ENCODE assay signal across 1 cellular context in the genomic region with DNA sequence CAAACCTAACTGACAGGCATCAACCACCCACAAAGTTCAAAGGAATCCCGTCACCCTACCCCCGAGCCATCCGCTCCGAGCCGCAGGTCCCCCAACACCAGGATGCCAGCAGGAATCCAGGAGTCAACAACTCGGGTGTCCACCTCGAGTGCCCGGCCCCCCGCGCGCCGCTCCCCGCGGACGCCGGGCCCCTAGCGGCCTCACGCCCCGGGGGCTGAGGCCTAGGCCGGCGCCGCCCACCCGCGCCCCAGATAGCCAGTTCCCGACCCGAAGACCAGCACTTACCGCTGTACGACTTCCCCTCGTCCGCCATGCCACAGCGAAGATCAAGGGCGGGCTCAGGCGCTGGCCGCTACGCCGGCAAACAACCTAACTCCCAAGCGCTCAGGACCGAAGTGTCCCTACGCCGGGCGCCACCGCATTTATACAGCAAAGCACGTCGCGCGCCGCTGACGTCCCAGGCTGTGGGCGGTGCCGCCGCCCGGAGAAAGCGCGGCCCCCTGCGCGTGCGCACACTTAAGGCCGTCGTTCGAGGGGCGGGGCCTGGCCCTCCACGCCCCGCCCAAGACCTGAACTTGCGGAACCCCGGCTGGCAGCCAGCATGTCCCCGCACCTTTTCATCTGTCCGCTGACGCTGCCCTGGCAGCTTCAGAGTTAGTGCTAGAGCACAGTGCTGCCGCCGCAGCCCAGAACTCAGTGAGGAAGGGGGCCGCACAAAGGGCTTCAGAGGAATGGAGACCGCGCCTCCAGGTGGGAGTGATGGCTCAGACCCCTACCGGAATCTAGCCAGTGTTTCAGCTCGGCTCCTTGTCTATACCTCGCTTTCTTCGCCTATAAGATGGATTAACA.
A peak's percentile ranks its signal among the peaks of the same experiment; 100 is the strongest.
TF ChIP-seq lines count a peak whose summit lies in the region.

TSS of gene NXF1 (minus strand) at position 397 of the 849 bp plus-strand sequence. CDS start at position 313, 84 bp downstream.

TF ChIP-seq in HepG2, 621 proteins besides CTCF, POLR2A, EP300 and RAD21 (continued from another document and continues in another):
- TF ChIP-seq, protein P1, sequence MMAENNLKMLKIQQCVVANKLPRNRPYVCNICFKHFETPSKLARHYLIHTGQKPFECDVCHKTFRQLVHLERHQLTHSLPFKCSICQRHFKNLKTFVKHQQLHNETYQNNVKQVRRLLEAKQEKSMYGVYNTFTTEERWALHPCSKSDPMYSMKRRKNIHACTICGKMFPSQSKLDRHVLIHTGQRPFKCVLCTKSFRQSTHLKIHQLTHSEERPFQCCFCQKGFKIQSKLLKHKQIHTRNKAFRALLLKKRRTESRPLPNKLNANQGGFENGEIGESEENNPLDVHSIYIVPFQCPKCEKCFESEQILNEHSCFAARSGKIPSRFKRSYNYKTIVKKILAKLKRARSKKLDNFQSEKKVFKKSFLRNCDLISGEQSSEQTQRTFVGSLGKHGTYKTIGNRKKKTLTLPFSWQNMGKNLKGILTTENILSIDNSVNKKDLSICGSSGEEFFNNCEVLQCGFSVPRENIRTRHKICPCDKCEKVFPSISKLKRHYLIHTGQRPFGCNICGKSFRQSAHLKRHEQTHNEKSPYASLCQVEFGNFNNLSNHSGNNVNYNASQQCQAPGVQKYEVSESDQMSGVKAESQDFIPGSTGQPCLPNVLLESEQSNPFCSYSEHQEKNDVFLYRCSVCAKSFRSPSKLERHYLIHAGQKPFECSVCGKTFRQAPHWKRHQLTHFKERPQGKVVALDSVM (CRISPR knock-in tag; IDR thresholded peaks at IDR 0.05), result peak; percentile 71
- no peak for TF ChIP-seq ZFP36 (IDR thresholded peaks at IDR 0.05; ENCODE audit: borderline replicate concordance, low read depth, low read length, partially characterized antibody)
- TF ChIP-seq MED1 (CRISPR knock-in tag; IDR thresholded peaks at IDR 0.05), result peak; percentile 70
- TF ChIP-seq TRIM24 (CRISPR knock-in tag; IDR thresholded peaks at IDR 0.05), result no peak
- 0 out of 2 replicates have a peak, but pooled peaks have one; percentile 65 for TF ChIP-seq ZFP36L2 (CRISPR knock-in tag; IDR thresholded peaks at IDR 0.05)
- TF ChIP-seq RARG (CRISPR knock-in tag; IDR thresholded peaks at IDR 0.05; ENCODE audit: low read depth), result no peak
- no peak for TF ChIP-seq ZNF557 (CRISPR knock-in tag; IDR thresholded peaks at IDR 0.05)
- no peak for TF ChIP-seq SCMH1 (CRISPR knock-in tag; IDR thresholded peaks at IDR 0.05; ENCODE audit: borderline replicate concordance)
- peak; percentile 93; the same call in 1 of the 2 replicates for TF ChIP-seq HINFP (CRISPR knock-in tag; IDR thresholded peaks at IDR 0.05; ENCODE audit: low read depth)
- no peak for TF ChIP-seq STAG1 (CRISPR knock-in tag; IDR thresholded peaks at IDR 0.05)
- TF ChIP-seq ZNF12 (CRISPR knock-in tag; IDR thresholded peaks at IDR 0.05), result peak; percentile 73; the same call in 1 of the 2 replicates
- peak; percentile 92 for TF ChIP-seq ZNF563 (CRISPR knock-in tag; IDR thresholded peaks at IDR 0.05)
- no peak for TF ChIP-seq NFATC3 (CRISPR knock-in tag; IDR thresholded peaks at IDR 0.05)
- TF ChIP-seq, protein P2, sequence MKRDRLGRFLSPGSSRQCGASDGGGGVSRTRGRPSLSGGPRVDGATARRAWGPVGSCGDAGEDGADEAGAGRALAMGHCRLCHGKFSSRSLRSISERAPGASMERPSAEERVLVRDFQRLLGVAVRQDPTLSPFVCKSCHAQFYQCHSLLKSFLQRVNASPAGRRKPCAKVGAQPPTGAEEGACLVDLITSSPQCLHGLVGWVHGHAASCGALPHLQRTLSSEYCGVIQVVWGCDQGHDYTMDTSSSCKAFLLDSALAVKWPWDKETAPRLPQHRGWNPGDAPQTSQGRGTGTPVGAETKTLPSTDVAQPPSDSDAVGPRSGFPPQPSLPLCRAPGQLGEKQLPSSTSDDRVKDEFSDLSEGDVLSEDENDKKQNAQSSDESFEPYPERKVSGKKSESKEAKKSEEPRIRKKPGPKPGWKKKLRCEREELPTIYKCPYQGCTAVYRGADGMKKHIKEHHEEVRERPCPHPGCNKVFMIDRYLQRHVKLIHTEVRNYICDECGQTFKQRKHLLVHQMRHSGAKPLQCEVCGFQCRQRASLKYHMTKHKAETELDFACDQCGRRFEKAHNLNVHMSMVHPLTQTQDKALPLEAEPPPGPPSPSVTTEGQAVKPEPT (CRISPR knock-in tag; IDR thresholded peaks at IDR 0.05; ENCODE audit: low read depth), result peak; percentile 96
- peak; percentile 68; the same call in 1 of the 2 replicates for TF ChIP-seq ZFP37 (CRISPR knock-in tag; IDR thresholded peaks at IDR 0.05; ENCODE audit: borderline replicate concordance)
- no peak for TF ChIP-seq ADNP (CRISPR knock-in tag; IDR thresholded peaks at IDR 0.05)
- no peak for TF ChIP-seq NR2F1 (CRISPR knock-in tag; IDR thresholded peaks at IDR 0.05)
- TF ChIP-seq ZNF543 (CRISPR knock-in tag; IDR thresholded peaks at IDR 0.05), result peak; percentile 84; the same call in 1 of the 2 replicates
- TF ChIP-seq FOXP1 (IDR thresholded peaks at IDR 0.05), result no peak
- no peak for TF ChIP-seq FOXP1 (CRISPR knock-in tag; IDR thresholded peaks at IDR 0.05)
- TF ChIP-seq, protein P3, sequence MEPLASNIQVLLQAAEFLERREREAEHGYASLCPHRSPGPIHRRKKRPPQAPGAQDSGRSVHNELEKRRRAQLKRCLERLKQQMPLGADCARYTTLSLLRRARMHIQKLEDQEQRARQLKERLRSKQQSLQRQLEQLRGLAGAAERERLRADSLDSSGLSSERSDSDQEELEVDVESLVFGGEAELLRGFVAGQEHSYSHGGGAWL (CRISPR knock-in tag; IDR thresholded peaks at IDR 0.05), result peak; percentile 90
- TF ChIP-seq BRD4 (CRISPR knock-in tag; IDR thresholded peaks at IDR 0.05), result peak; percentile 72; the same call in 1 of the 2 replicates
- TF ChIP-seq PBX3 (CRISPR knock-in tag; IDR thresholded peaks at IDR 0.05; ENCODE audit: borderline replicate concordance), result peak; percentile 18; the same call in 1 of the 2 replicates
- peak; percentile 82; the same call in 1 of the 2 replicates for TF ChIP-seq BRCA1 (CRISPR knock-in tag; IDR thresholded peaks at IDR 0.05)
- peak; percentile 91; the same call in 1 of the 2 replicates for TF ChIP-seq ZNF235 (CRISPR knock-in tag; IDR thresholded peaks at IDR 0.05; ENCODE audit: borderline replicate concordance)
- no peak for TF ChIP-seq ZNF407 (CRISPR knock-in tag; IDR thresholded peaks at IDR 0.05; ENCODE audit: not compliant biosample characterization)
- peak; percentile 58; the same call in 1 of the 2 replicates for TF ChIP-seq CHD2 (IDR thresholded peaks at IDR 0.05; ENCODE audit: low read depth, low read length)
- TF ChIP-seq ESRRA (CRISPR knock-in tag; IDR thresholded peaks at IDR 0.05; ENCODE audit: low read depth), result peak; percentile 78; the same call in 1 of the 2 replicates
- TF ChIP-seq HNRNPK (IDR thresholded peaks at IDR 0.05; ENCODE audit: low read depth, low read length, poor library complexity, severe bottlenecking), result peak; percentile 51
- no peak for TF ChIP-seq RELA (CRISPR knock-in tag; IDR thresholded peaks at IDR 0.05)
- no peak for TF ChIP-seq ZNF703 (CRISPR knock-in tag; IDR thresholded peaks at IDR 0.05; ENCODE audit: borderline replicate concordance)
- TF ChIP-seq ARNT (IDR thresholded peaks at IDR 0.05), result no peak
- peak; percentile 33; the same call in 1 of the 2 replicates for TF ChIP-seq KDM6A (CRISPR knock-in tag; IDR thresholded peaks at IDR 0.05; ENCODE audit: low read depth)
- TF ChIP-seq ZNF652 (CRISPR knock-in tag; IDR thresholded peaks at IDR 0.05; ENCODE audit: borderline replicate concordance, low read depth), result no peak
- peak; percentile 68 for TF ChIP-seq RXRB (CRISPR knock-in tag; IDR thresholded peaks at IDR 0.05; ENCODE audit: borderline replicate concordance)
- no peak for TF ChIP-seq ZNF562 (CRISPR knock-in tag; IDR thresholded peaks at IDR 0.05; ENCODE audit: borderline replicate concordance)
- peak; percentile 87; the same call in 1 of the 2 replicates for TF ChIP-seq ZNF230 (CRISPR knock-in tag; IDR thresholded peaks at IDR 0.05)
- TF ChIP-seq PPARG (CRISPR knock-in tag; conservative IDR thresholded peaks at IDR 0.05), result peak; percentile 66
- no peak; the same call in 1 of the 2 replicates for TF ChIP-seq NFIC (IDR thresholded peaks at IDR 0.05; ENCODE audit: low read length)
- TF ChIP-seq BATF2 (CRISPR knock-in tag; IDR thresholded peaks at IDR 0.05), result no peak
- no peak for TF ChIP-seq U2AF2 (IDR thresholded peaks at IDR 0.05; ENCODE audit: low read depth, low read length)
- no peak for TF ChIP-seq FUBP1 (CRISPR knock-in tag; IDR thresholded peaks at IDR 0.05; ENCODE audit: borderline replicate concordance)
